Comparison of ENCODE assay signal across 8 cellular contexts in the genomic region with DNA sequence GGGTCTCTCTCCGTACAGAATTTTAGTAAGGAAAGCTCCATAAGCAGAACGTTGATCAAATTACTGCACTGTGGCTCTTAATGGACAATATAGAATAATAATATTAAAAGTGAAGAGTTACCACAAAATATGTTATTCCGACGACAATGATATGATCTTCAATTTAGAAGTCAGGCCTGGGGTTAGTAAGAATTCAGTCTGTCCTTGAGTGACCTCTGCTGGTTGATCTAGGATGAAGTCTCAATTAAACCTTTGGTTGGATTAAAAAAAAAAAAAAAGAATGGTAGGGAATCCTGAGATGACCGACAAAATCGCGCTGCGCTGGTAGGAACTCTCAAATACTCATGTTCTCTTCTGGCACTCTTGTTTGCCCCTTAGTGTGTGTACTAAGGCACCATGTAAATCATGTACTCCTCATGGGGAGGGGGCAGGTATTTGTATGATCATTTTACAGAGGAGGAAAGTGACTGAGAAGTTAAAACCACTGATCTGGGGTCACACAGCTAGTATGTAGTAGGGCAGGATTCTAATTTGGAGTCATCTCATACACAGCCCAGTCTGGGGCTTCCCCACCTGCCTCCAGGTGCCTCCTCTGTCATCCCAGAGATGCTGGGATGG.
DNase-seq lines count a peak whose midpoint lies in the region; ATAC-seq and TF ChIP-seq lines count a peak whose summit lies in the region.

No MANE protein-coding gene starts in this region.

- H3K27me3 ChIP-seq in hepatocyte: no peaks in the 10 kb centered on the region

- peaks cover 17% of the 10 kb centered on the region for H3K27me3 Mint-ChIP-seq in stimulated activated naive CD8-positive, alpha-beta T cell treated with anti-CD3 and anti-CD28 coated beads, Interleukin-15, amount 100 ng/mL, for 72 hours
- H3K27me3 Mint-ChIP-seq in WTC11 (ENCODE audit: low read depth): no peaks in the 10 kb centered on the region

- no peaks in the 10 kb centered on the region for H3K9me2 ChIP-seq in hepatocyte (replicated peaks; ENCODE audit: insufficient read depth)

- peaks cover 18% of the 10 kb centered on the region for H3K4me1 ChIP-seq in hepatocyte (ENCODE audit: insufficient read depth)

- POLR2A ChIA-PET in WTC11 (lab: Charles Lee): no interaction called here

- no peaks in the 10 kb centered on the region for H4K20me1 ChIP-seq in hepatocyte (ENCODE audit: insufficient read depth, poor library complexity, severe bottlenecking)

- H3K36me3 ChIP-seq in hepatocyte (replicated peaks; ENCODE audit: insufficient read depth, low read depth): no peaks in the 10 kb centered on the region

- CTCF ChIA-PET in WTC11 (lab: Charles Lee): interaction anchor here (1.4 to 12.1 kb wide), 4 partner anchors 117 to 462 kb away, joined by 3 to 143 read pairs (median 16); no protein-coding TSS in a partner anchor

- no peak for DNase-seq in stimulated activated naive CD8-positive, alpha-beta T cell treated with anti-CD3 and anti-CD28 coated beads, Interleukin-15, amount 100 ng/mL, for 72 hours
- DNase-seq in stimulated activated naive CD8-positive, alpha-beta T cell treated with anti-CD3 and anti-CD28 coated beads, Interleukin-15, Interleukin-2, amounts not matched to agents 100 U/mL and 50 U/mL, for 24 hours: no peak
- DNase-seq in NCI-H146 (lab: John Stamatoyannopoulos, UW) (peak; percentile 58), WTC11 (ENCODE audit: low spot score) (no peak), hepatocyte (ENCODE audit: low spot score) (peak; percentile 69), superior temporal gyrus (ENCODE audit: extremely low spot score) (peak; percentile 89)
- DNase-seq in activated CD4-positive, alpha-beta T cell treated with anti-CD3 and anti-CD28 coated beads for 48 hours: no peak

- H3K9me3 Mint-ChIP-seq in stimulated activated naive CD8-positive, alpha-beta T cell treated with anti-CD3 and anti-CD28 coated beads, Interleukin-15, amount 100 ng/mL, for 72 hours: no peaks in the 10 kb centered on the region
- no peaks in the 10 kb centered on the region for H3K9me3 Mint-ChIP-seq in WTC11

- no peak overlapping the region for H3K27ac ChIP-seq in hepatocyte

- H3K9me3 ChIP-seq in hepatocyte (ENCODE audit: low read depth): no peaks in the 10 kb centered on the region

- no peaks in the 10 kb centered on the region for H3K4me1 Mint-ChIP-seq in stimulated activated naive CD8-positive, alpha-beta T cell treated with anti-CD3 and anti-CD28 coated beads, Interleukin-15, amount 100 ng/mL, for 72 hours
- H3K4me1 Mint-ChIP-seq in WTC11: peaks cover 6% of the 10 kb centered on the region

- no peaks in the 10 kb centered on the region for H3K79me2 ChIP-seq in hepatocyte

- no peak overlapping the region for H3K4me3 ChIP-seq in hepatocyte

- H3K4me3 Mint-ChIP-seq in stimulated activated naive CD8-positive, alpha-beta T cell treated with anti-CD3 and anti-CD28 coated beads, Interleukin-15, amount 100 ng/mL, for 72 hours: no peak overlapping the region
- H3K4me3 Mint-ChIP-seq in WTC11: no peak overlapping the region

- no peaks in the 10 kb centered on the region for H3K36me3 Mint-ChIP-seq in WTC11

- WGBS in hepatocyte (ENCODE audit: low lambda C conversion rate, missing lambda C conversion rate): 24% methylated on average over 8 of the region's 8 CpGs

- H2AFZ ChIP-seq in hepatocyte: no peak overlapping the region

- H3K27ac Mint-ChIP-seq in stimulated activated naive CD8-positive, alpha-beta T cell treated with anti-CD3 and anti-CD28 coated beads, Interleukin-15, amount 100 ng/mL, for 72 hours: peak overlapping the region; percentile 22 to 42
- H3K27ac Mint-ChIP-seq in WTC11: no peak overlapping the region

- no peak overlapping the region for H3K4me2 ChIP-seq in hepatocyte

- ATAC-seq in stimulated activated naive CD8-positive, alpha-beta T cell treated with anti-CD3 and anti-CD28 coated beads, Interleukin-15, amount 100 ng/mL, for 72 hours: no peak
- ATAC-seq in stimulated activated naive CD8-positive, alpha-beta T cell treated with anti-CD3 and anti-CD28 coated beads, Interleukin-15, Interleukin-2, amounts not matched to agents 100 U/mL and 50 U/mL, for 24 hours: no peak
- ATAC-seq in WTC11 (peak; percentile 62; the same call in 1 of the 2 replicates), GM18907 (IDR thresholded peaks at IDR 0.05; ENCODE audit: unreplicated experiment) (no peak)

- TF ChIP-seq CTCF in WTC11 (IDR thresholded peaks at IDR 0.05): no peak
- TF ChIP-seq CTCF in hepatocyte (IDR thresholded peaks at IDR 0.05; ENCODE audit: poor library complexity): peak; percentile 65

TF ChIP-seq in WTC11, 78 proteins besides CTCF, POLR2A, EP300 and RAD21:
- TF ChIP-seq KAT7 (CRISPR knock-in tag; IDR thresholded peaks at IDR 0.05; ENCODE audit: borderline replicate concordance) (no peak), ZNF396 (CRISPR knock-in tag; IDR thresholded peaks at IDR 0.05; ENCODE audit: borderline replicate concordance) (no peak), PRRX2 (CRISPR knock-in tag; IDR thresholded peaks at IDR 0.05) (no peak), GRHL2 (CRISPR knock-in tag; IDR thresholded peaks at IDR 0.05; ENCODE audit: insufficient replicate concordance, severe bottlenecking) (no peak), ZNF263 (CRISPR knock-in tag; IDR thresholded peaks at IDR 0.05; ENCODE audit: low read depth) (no peak), IRF2 (CRISPR knock-in tag; IDR thresholded peaks at IDR 0.05; ENCODE audit: borderline replicate concordance, low read depth) (no peak), ATF1 (CRISPR knock-in tag; IDR thresholded peaks at IDR 0.05) (no peak), RORB (CRISPR knock-in tag; IDR thresholded peaks at IDR 0.05) (no peak), NFATC4 (CRISPR knock-in tag; IDR thresholded peaks at IDR 0.05) (no peak), ZNF671 (CRISPR knock-in tag; IDR thresholded peaks at IDR 0.05) (no peak), ZBTB21 (CRISPR knock-in tag; IDR thresholded peaks at IDR 0.05; ENCODE audit: borderline replicate concordance) (no peak), SOX15 (CRISPR knock-in tag; IDR thresholded peaks at IDR 0.05) (no peak), ELF4 (CRISPR knock-in tag; IDR thresholded peaks at IDR 0.05; ENCODE audit: low read depth) (no peak), MXD4 (CRISPR knock-in tag; IDR thresholded peaks at IDR 0.05; ENCODE audit: borderline replicate concordance) (no peak)
- TF ChIP-seq, protein P1, sequence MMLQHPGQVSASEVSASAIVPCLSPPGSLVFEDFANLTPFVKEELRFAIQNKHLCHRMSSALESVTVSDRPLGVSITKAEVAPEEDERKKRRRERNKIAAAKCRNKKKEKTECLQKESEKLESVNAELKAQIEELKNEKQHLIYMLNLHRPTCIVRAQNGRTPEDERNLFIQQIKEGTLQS (CRISPR knock-in tag; conservative IDR thresholded peaks at IDR 0.05): no peak
- TF ChIP-seq, protein P2, sequence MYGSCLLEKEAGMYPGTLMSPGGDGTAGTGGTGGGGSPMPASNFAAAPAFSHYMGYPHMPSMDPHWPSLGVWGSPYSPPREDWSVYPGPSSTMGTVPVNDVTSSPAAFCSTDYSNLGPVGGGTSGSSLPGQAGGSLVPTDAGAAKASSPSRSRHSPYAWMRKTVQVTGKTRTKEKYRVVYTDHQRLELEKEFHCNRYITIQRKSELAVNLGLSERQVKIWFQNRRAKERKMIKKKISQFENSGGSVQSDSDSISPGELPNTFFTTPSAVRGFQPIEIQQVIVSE (CRISPR knock-in tag; IDR thresholded peaks at IDR 0.05; ENCODE audit: borderline replicate concordance): no peak
- TF ChIP-seq, protein P3, sequence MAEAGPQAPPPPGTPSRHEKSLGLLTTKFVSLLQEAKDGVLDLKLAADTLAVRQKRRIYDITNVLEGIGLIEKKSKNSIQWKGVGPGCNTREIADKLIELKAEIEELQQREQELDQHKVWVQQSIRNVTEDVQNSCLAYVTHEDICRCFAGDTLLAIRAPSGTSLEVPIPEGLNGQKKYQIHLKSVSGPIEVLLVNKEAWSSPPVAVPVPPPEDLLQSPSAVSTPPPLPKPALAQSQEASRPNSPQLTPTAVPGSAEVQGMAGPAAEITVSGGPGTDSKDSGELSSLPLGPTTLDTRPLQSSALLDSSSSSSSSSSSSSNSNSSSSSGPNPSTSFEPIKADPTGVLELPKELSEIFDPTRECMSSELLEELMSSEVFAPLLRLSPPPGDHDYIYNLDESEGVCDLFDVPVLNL (CRISPR knock-in tag; IDR thresholded peaks at IDR 0.05; ENCODE audit: borderline replicate concordance, low read depth): no peak
- TF ChIP-seq, protein P4, sequence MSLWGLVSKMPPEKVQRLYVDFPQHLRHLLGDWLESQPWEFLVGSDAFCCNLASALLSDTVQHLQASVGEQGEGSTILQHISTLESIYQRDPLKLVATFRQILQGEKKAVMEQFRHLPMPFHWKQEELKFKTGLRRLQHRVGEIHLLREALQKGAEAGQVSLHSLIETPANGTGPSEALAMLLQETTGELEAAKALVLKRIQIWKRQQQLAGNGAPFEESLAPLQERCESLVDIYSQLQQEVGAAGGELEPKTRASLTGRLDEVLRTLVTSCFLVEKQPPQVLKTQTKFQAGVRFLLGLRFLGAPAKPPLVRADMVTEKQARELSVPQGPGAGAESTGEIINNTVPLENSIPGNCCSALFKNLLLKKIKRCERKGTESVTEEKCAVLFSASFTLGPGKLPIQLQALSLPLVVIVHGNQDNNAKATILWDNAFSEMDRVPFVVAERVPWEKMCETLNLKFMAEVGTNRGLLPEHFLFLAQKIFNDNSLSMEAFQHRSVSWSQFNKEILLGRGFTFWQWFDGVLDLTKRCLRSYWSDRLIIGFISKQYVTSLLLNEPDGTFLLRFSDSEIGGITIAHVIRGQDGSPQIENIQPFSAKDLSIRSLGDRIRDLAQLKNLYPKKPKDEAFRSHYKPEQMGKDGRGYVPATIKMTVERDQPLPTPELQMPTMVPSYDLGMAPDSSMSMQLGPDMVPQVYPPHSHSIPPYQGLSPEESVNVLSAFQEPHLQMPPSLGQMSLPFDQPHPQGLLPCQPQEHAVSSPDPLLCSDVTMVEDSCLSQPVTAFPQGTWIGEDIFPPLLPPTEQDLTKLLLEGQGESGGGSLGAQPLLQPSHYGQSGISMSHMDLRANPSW (CRISPR knock-in tag; conservative IDR thresholded peaks at IDR 0.05; ENCODE audit: low read depth): no peak

Comparison
In these comparisons a context has a peak if more than half of its experiments do, and no peak if none do; other contexts are left out.
1. DNase-seq: peak in NCI-H146 (single experiment), hepatocyte (single experiment) and superior temporal gyrus (single experiment); none in stimulated activated naive CD8-positive, alpha-beta T cell treated with anti-CD3 and anti-CD28 coated beads, Interleukin-15, amount 100 ng/mL, for 72 hours (0 of 2), stimulated activated naive CD8-positive, alpha-beta T cell treated with anti-CD3 and anti-CD28 coated beads, Interleukin-15, Interleukin-2, amounts not matched to agents 100 U/mL and 50 U/mL, for 24 hours (single experiment), WTC11 (single experiment) and activated CD4-positive, alpha-beta T cell treated with anti-CD3 and anti-CD28 coated beads for 48 hours (single experiment).